In genomic region chrY:24610007-24610406, GRCh38 we compare ENCODE assay signal across 15 cellular contexts. TPM values are rescaled to one million over a fixed set of nuclear protein-coding genes. Genes with fewer than 3 reads are reported as not detected.
A peak's percentile ranks its signal among the peaks of the same experiment; 100 is the strongest.
DNase-seq lines count a peak whose midpoint lies in the region; ATAC-seq and TF ChIP-seq lines count a peak whose summit lies in the region.
"Not testable (repeated sequence)": the region's sequence is repeated elsewhere in the genome, so short reads cannot be mapped to it uniquely, and the experiment has no call there.
"Had no signal": no experiment of that assay in that cellular context is flagged by ENCODE, and none has a peak within 500 bp of the region (broad histone marks: within the 10 kb centered on the region; RNA-seq: fewer than 3 reads in every experiment).

No MANE protein-coding gene starts in this region.

- TF ChIP-seq CTCF in activated CD8-positive, alpha-beta T cell treated with anti-CD3 and anti-CD28 coated beads for 36 hours (IDR thresholded peaks at IDR 0.05); foreskin keratinocyte (conservative IDR thresholded peaks at IDR 0.05): not testable (repeated sequence)

- CTCF ChIA-PET in activated CD8-positive, alpha-beta T cell treated with anti-CD3 and anti-CD28 coated beads for 36 hours (lab: Charles Lee): not testable (repeated sequence)

- ATAC-seq in GM19043 (IDR thresholded peaks at IDR 0.05; ENCODE audit: low read depth, unreplicated experiment) (peak; percentile 78), GM21619 (IDR thresholded peaks at IDR 0.05; ENCODE audit: unreplicated experiment) (peak; percentile 90), HG02884 (IDR thresholded peaks at IDR 0.05; ENCODE audit: unreplicated experiment) (peak; percentile 75), HG03432 (IDR thresholded peaks at IDR 0.05; ENCODE audit: unreplicated experiment) (peak; percentile 90), HG03521 (IDR thresholded peaks at IDR 0.05; ENCODE audit: unreplicated experiment) (peak; percentile 81), foreskin keratinocyte (peak; percentile 55)
- ATAC-seq in activated CD8-positive, alpha-beta T cell treated with anti-CD3 and anti-CD28 coated beads for 36 hours: peak; percentile 24

- H3K27ac Mint-ChIP-seq in activated CD8-positive, alpha-beta T cell treated with anti-CD3 and anti-CD28 coated beads for 36 hours: not testable (repeated sequence)

- not testable (repeated sequence) for H3K4me3 Mint-ChIP-seq in activated CD8-positive, alpha-beta T cell treated with anti-CD3 and anti-CD28 coated beads for 36 hours

- POLR2A ChIA-PET in activated CD8-positive, alpha-beta T cell treated with anti-CD3 and anti-CD28 coated beads for 36 hours (lab: Charles Lee): not testable (repeated sequence)

- not testable (repeated sequence) for H3K36me3 Mint-ChIP-seq in activated CD8-positive, alpha-beta T cell treated with anti-CD3 and anti-CD28 coated beads for 36 hours (ENCODE audit: low read depth)

- not testable (repeated sequence) for H3K27ac ChIP-seq in foreskin keratinocyte

- H3K27me3 ChIP-seq in foreskin keratinocyte: not testable (repeated sequence)

- H3K9me3 Mint-ChIP-seq in activated CD8-positive, alpha-beta T cell treated with anti-CD3 and anti-CD28 coated beads for 36 hours: not testable (repeated sequence)

- not testable (repeated sequence) for H3K4me1 Mint-ChIP-seq in activated CD8-positive, alpha-beta T cell treated with anti-CD3 and anti-CD28 coated beads for 36 hours (ENCODE audit: low read depth)

- intact Hi-C loops in activated CD8-positive, alpha-beta T cell treated with anti-CD3 and anti-CD28 coated beads for 36 hours (cut with micrococcal nuclease): not testable (repeated sequence)

- not testable (repeated sequence) for H3K4me1 ChIP-seq in foreskin keratinocyte

- not testable (repeated sequence) for DNase-seq in activated CD8-positive, alpha-beta T cell treated with anti-CD3 and anti-CD28 coated beads for 36 hours; foreskin keratinocyte

- not testable (repeated sequence) for H3K27me3 Mint-ChIP-seq in activated CD8-positive, alpha-beta T cell treated with anti-CD3 and anti-CD28 coated beads for 36 hours

RNA-seq across cellular contexts. Expression of gene BPY2B, which starts 7.8 kb away (rescaled TPM):
- total RNA-seq in activated CD8-positive, alpha-beta T cell treated with anti-CD3 and anti-CD28 coated beads for 36 hours: not detected
- total RNA-seq in foreskin keratinocyte: not detected in 2 replicates
- polyA plus RNA-seq in foreskin keratinocyte: not detected in 2 replicates
- total RNA-seq: A673; CD4-positive, alpha-beta memory T cell; Daoy; G401; HFFc6; K562; M059J; OCI-LY7 had no signal
- polyA plus RNA-seq: CD4-positive, alpha-beta memory T cell; K562 had no signal

Comparison
In these comparisons a context has a peak if more than half of its experiments do, and no peak if none do; other contexts are left out.
1. ATAC-seq: peak in every context shown above with its lines; median percentile 90 in GM21619; 90 in HG03432; 81 in HG03521; 78 in GM19043; 75 in HG02884; 55 in foreskin keratinocyte; 24 in activated CD8-positive, alpha-beta T cell treated with anti-CD3 and anti-CD28 coated beads for 36 hours.